10 cellular contexts compared by ENCODE assay signal in genomic region chr1:26121854-26122773, GRCh38. TPM values are rescaled to one million over a fixed set of nuclear protein-coding genes. Genes with fewer than 3 reads are reported as not detected.
DNase-seq lines count a peak whose midpoint lies in the region; ATAC-seq and TF ChIP-seq lines count a peak whose summit lies in the region.
"Had no signal": no experiment of that assay in that cellular context is flagged by ENCODE, and none has a peak within 500 bp of the region (broad histone marks: within the 10 kb centered on the region; RNA-seq: fewer than 3 reads in every experiment).

No MANE protein-coding gene starts in this region.

- H3K4me2 ChIP-seq in PC-9 = peak overlapping the region; percentile 74
- H3K4me2 ChIP-seq in smooth muscle cell = peak overlapping the region; percentile 9

- POLR2A ChIA-PET in PC-9 (lab: Charles Lee; ENCODE audit: unreplicated experiment) = interaction anchor here (0.5 to 0.6 kb wide), 2 partner anchors 56 to 229 kb away, joined by 3 to 4 read pairs; no protein-coding TSS in a partner anchor

- no peak for DNase-seq in activated CD8-positive, alpha-beta memory T cell treated with anti-CD3 and anti-CD28 coated beads, Interleukin-2, amount 10 ng/mL, durations not matched to agents 7 days and 5 days
- no peak for DNase-seq in activated CD8-positive, alpha-beta memory T cell treated with anti-CD3 and anti-CD28 coated beads, Interleukin-2, amount 50 U/mL, for 48 hours
- peak; percentile 28 to 81 for DNase-seq in PC-9
- DNase-seq in left ventricle myocardium inferior = no peak
- no peak for DNase-seq in smooth muscle cell (lab: John Stamatoyannopoulos, UW; ENCODE audit: unreplicated experiment)
- DNase-seq in vagina (ENCODE audit: extremely low spot score in 2 of 2) = no peak
- DNase-seq in T1000 (lab: John Stamatoyannopoulos, UW) = no peak
- DNase-seq: naive thymus-derived CD8-positive, alpha-beta T cell; NCI-H1105 had no signal

- no peaks in the 10 kb centered on the region for H3K9me3 ChIP-seq in PC-9 (ENCODE audit: insufficient read depth, low read depth)
- H3K9me3 ChIP-seq in left ventricle myocardium inferior (replicated peaks) = no peaks in the 10 kb centered on the region
- no peaks in the 10 kb centered on the region for H3K9me3 ChIP-seq in smooth muscle cell (replicated peaks; ENCODE audit: low read depth)
- no peaks in the 10 kb centered on the region for H3K9me3 ChIP-seq in vagina

- H3K4me1 ChIP-seq in PC-9 (replicated peaks; ENCODE audit: insufficient read depth) (peaks cover 57% of the 10 kb centered on the region), left ventricle myocardium inferior (peaks cover 68% of the 10 kb centered on the region), smooth muscle cell (ENCODE audit: low read depth) (no peaks in the 10 kb centered on the region), vagina (peaks cover 21% of the 10 kb centered on the region)

- TF ChIP-seq CTCF in PC-9 (conservative IDR thresholded peaks at IDR 0.05) = no peak
- no peak for TF ChIP-seq CTCF in left ventricle myocardium inferior (IDR thresholded peaks at IDR 0.05; ENCODE audit: borderline replicate concordance)
- TF ChIP-seq CTCF in smooth muscle cell (IDR thresholded peaks at IDR 0.05; ENCODE audit: borderline replicate concordance, insufficient read depth, poor library complexity, severe bottlenecking) = no peak
- no peak for TF ChIP-seq CTCF in vagina (IDR thresholded peaks at IDR 0.05)

- no peak for ATAC-seq in activated CD8-positive, alpha-beta memory T cell treated with anti-CD3 and anti-CD28 coated beads, Interleukin-2, amount 10 ng/mL, durations not matched to agents 7 days and 5 days
- no peak for ATAC-seq in GM18498 (IDR thresholded peaks at IDR 0.05; ENCODE audit: unreplicated experiment)
- ATAC-seq: naive thymus-derived CD8-positive, alpha-beta T cell had no signal

- H3K79me2 ChIP-seq in PC-9 (ENCODE audit: low read depth) (peaks cover 25% of the 10 kb centered on the region), smooth muscle cell (ENCODE audit: low read depth) (no peaks in the 10 kb centered on the region)

- H3K4me1 Mint-ChIP-seq in activated CD8-positive, alpha-beta memory T cell treated with anti-CD3 and anti-CD28 coated beads, Interleukin-2, amount 10 ng/mL, durations not matched to agents 7 days and 5 days = peaks cover 61% of the 10 kb centered on the region

- CTCF ChIA-PET in activated CD8-positive, alpha-beta memory T cell treated with anti-CD3 and anti-CD28 coated beads, Interleukin-2, amount 10 ng/mL, durations not matched to agents 7 days and 5 days (lab: Charles Lee) = interaction anchor here (1.1 to 7.6 kb wide), 11 partner anchors 11 to 295 kb away, joined by 3 to 66 read pairs (median 9); partner anchors contain the start of genes CEP85, PAFAH2, PDIK1L and ZNF593
- CTCF ChIA-PET in PC-9 (lab: Charles Lee) = no interaction called here

- H3K36me3 Mint-ChIP-seq in activated CD8-positive, alpha-beta memory T cell treated with anti-CD3 and anti-CD28 coated beads, Interleukin-2, amount 10 ng/mL, durations not matched to agents 7 days and 5 days = peaks cover 47% of the 10 kb centered on the region

- BruUV-seq in PC-9 (replicated peaks; lab: Mats Ljungman, UMichigan) = no TSS peak

- H3F3A ChIP-seq in PC-9 (ENCODE audit: insufficient read depth, low read depth) = peaks cover 48% of the 10 kb centered on the region
- peaks cover 16% of the 10 kb centered on the region for H3F3A ChIP-seq in smooth muscle cell (ENCODE audit: low read depth)

- H3K27ac ChIP-seq in PC-9 (peak overlapping the region; percentile 95), left ventricle myocardium inferior (replicated peaks) (peak overlapping the region; percentile 65), smooth muscle cell (ENCODE audit: low read depth) (peak overlapping the region; percentile 61), vagina (no peak overlapping the region)

- no peak overlapping the region for H3K4me3 Mint-ChIP-seq in activated CD8-positive, alpha-beta memory T cell treated with anti-CD3 and anti-CD28 coated beads, Interleukin-2, amount 10 ng/mL, durations not matched to agents 7 days and 5 days

- H4K20me1 ChIP-seq in PC-9 (ENCODE audit: insufficient read depth) = no peaks in the 10 kb centered on the region
- H4K20me1 ChIP-seq in smooth muscle cell (ENCODE audit: low read depth) = no peaks in the 10 kb centered on the region

- H3K4me3 ChIP-seq in PC-9 = no peak overlapping the region
- H3K4me3 ChIP-seq in left ventricle myocardium inferior = no peak overlapping the region
- no peak overlapping the region for H3K4me3 ChIP-seq in smooth muscle cell
- no peak overlapping the region for H3K4me3 ChIP-seq in vagina

- intact Hi-C loops in PC-9 (cut with micrococcal nuclease; ENCODE audit: unreplicated experiment) = no loop called here
- intact Hi-C loops in left ventricle myocardium inferior (cut with micrococcal nuclease) = no loop called here
- intact Hi-C loops in vagina (cut with DNase I) = no loop called here

- H3K27ac Mint-ChIP-seq in activated CD8-positive, alpha-beta memory T cell treated with anti-CD3 and anti-CD28 coated beads, Interleukin-2, amount 10 ng/mL, durations not matched to agents 7 days and 5 days = peak overlapping the region; percentile 67

- WGBS in smooth muscle cell (ENCODE audit: low lambda C conversion rate) = 31% methylated on average over 8 of the region's 8 CpGs

- H3K36me3 ChIP-seq in PC-9 (ENCODE audit: low read depth) (peaks cover 18% of the 10 kb centered on the region), left ventricle myocardium inferior (peaks cover 41% of the 10 kb centered on the region), smooth muscle cell (ENCODE audit: low read depth) (peaks cover 5% of the 10 kb centered on the region), vagina (peaks cover 0 to 20% of the 10 kb centered on the region in 2 donors)

- no peaks in the 10 kb centered on the region for H3K9me3 Mint-ChIP-seq in activated CD8-positive, alpha-beta memory T cell treated with anti-CD3 and anti-CD28 coated beads, Interleukin-2, amount 10 ng/mL, durations not matched to agents 7 days and 5 days (ENCODE audit: low read depth)
- H3K9me3 Mint-ChIP-seq: naive thymus-derived CD8-positive, alpha-beta T cell had no signal

- H3K27me3 ChIP-seq in PC-9 (ENCODE audit: insufficient read depth, low read depth) (no peaks in the 10 kb centered on the region), left ventricle myocardium inferior (ENCODE audit: low read depth) (no peaks in the 10 kb centered on the region), smooth muscle cell (ENCODE audit: low read depth) (no peaks in the 10 kb centered on the region), vagina (no peaks in the 10 kb centered on the region)

- no peaks in the 10 kb centered on the region for H3K9me2 ChIP-seq in PC-9 (ENCODE audit: insufficient read depth)

- no peaks in the 10 kb centered on the region for H3K27me3 Mint-ChIP-seq in activated CD8-positive, alpha-beta memory T cell treated with anti-CD3 and anti-CD28 coated beads, Interleukin-2, amount 10 ng/mL, durations not matched to agents 7 days and 5 days
- H3K27me3 Mint-ChIP-seq: naive thymus-derived CD8-positive, alpha-beta T cell had no signal

- TF ChIP-seq POLR2A in vagina (IDR thresholded peaks at IDR 0.05) = no peak

- H3K9ac ChIP-seq in smooth muscle cell (ENCODE audit: low read depth) = no peak overlapping the region

- H2AFZ ChIP-seq in PC-9 (no peak overlapping the region), smooth muscle cell (ENCODE audit: low read depth) (no peak overlapping the region)

RNA-seq across cellular contexts. Expression of gene PDIK1L, which starts 10.5 kb away (rescaled TPM):
- 10 to 100 TPM; 18.3 to 20.2 TPM for total RNA-seq in activated CD8-positive, alpha-beta memory T cell treated with anti-CD3 and anti-CD28 coated beads, Interleukin-2, amount 10 ng/mL, durations not matched to agents 7 days and 5 days
- total RNA-seq in PC-9 (2021) = 7.6 and 8.4 TPM in 2 replicates
- 4.2 TPM for total RNA-seq in left ventricle myocardium inferior
- 3.7 and 4.6 TPM in 2 replicates for total RNA-seq in smooth muscle cell
- 1.9 and 3.6 TPM in 2 replicates for polyA plus RNA-seq in smooth muscle cell
- total RNA-seq in vagina = 5.6 TPM

RNA-seq across cellular contexts. Expression of gene FAM110D, which starts 36.8 kb away (rescaled TPM):
- total RNA-seq in activated CD8-positive, alpha-beta memory T cell treated with anti-CD3 and anti-CD28 coated beads, Interleukin-2, amount 10 ng/mL, durations not matched to agents 7 days and 5 days = not detected
- total RNA-seq in PC-9 (2021) (0.23 TPM in 1 of 2 replicates, not detected in the other), left ventricle myocardium inferior (3.1 TPM), smooth muscle cell (not detected in 2 replicates), vagina (4.2 TPM)
- polyA plus RNA-seq in smooth muscle cell = 0.08 TPM in 1 of 2 replicates, not detected in the other
- total RNA-seq: naive thymus-derived CD8-positive, alpha-beta T cell had no signal
- polyA plus RNA-seq: naive thymus-derived CD8-positive, alpha-beta T cell had no signal

RNA-seq across cellular contexts. Expression of gene C1orf232, which starts 46.6 kb away (rescaled TPM):
- total RNA-seq in activated CD8-positive, alpha-beta memory T cell treated with anti-CD3 and anti-CD28 coated beads, Interleukin-2, amount 10 ng/mL, durations not matched to agents 7 days and 5 days = not detected
- total RNA-seq in PC-9 (2021) = not detected in 2 replicates
- total RNA-seq in left ventricle myocardium inferior = not detected
- not detected in 2 replicates for total RNA-seq in smooth muscle cell
- not detected in 2 replicates for polyA plus RNA-seq in smooth muscle cell
- total RNA-seq in vagina = not detected
- total RNA-seq: naive thymus-derived CD8-positive, alpha-beta T cell had no signal
- polyA plus RNA-seq: naive thymus-derived CD8-positive, alpha-beta T cell had no signal

RNA-seq across cellular contexts. Expression of gene ZNF593, which starts 47.6 kb away (rescaled TPM):
- total RNA-seq in activated CD8-positive, alpha-beta memory T cell treated with anti-CD3 and anti-CD28 coated beads, Interleukin-2, amount 10 ng/mL, durations not matched to agents 7 days and 5 days = 10 to 100 TPM; 40.1 to 48.1 TPM
- total RNA-seq in PC-9 (2021) (37.0 and 55.9 TPM in 2 replicates), left ventricle myocardium inferior (13.7 TPM), smooth muscle cell (9.2 and 38.4 TPM in 2 replicates), vagina (18.7 TPM)
- 52.4 and 67.7 TPM in 2 replicates for polyA plus RNA-seq in smooth muscle cell

RNA-seq across cellular contexts. Expression of gene ZNF593OS, which starts 49.5 kb away (rescaled TPM):
- not detected for total RNA-seq in activated CD8-positive, alpha-beta memory T cell treated with anti-CD3 and anti-CD28 coated beads, Interleukin-2, amount 10 ng/mL, durations not matched to agents 7 days and 5 days
- not detected in 2 replicates for total RNA-seq in PC-9 (2021)
- total RNA-seq in left ventricle myocardium inferior = not detected
- total RNA-seq in smooth muscle cell = not detected in 2 replicates
- 1.5 TPM in 1 of 2 replicates, not detected in the other for polyA plus RNA-seq in smooth muscle cell
- not detected for total RNA-seq in vagina
- total RNA-seq: naive thymus-derived CD8-positive, alpha-beta T cell had no signal

Comparison
In these comparisons a context has a peak if more than half of its experiments do, and no peak if none do; other contexts are left out.
1. DNase-seq: peak in PC-9 (2 of 2); none in activated CD8-positive, alpha-beta memory T cell treated with anti-CD3 and anti-CD28 coated beads, Interleukin-2, amount 10 ng/mL, durations not matched to agents 7 days and 5 days (single experiment), activated CD8-positive, alpha-beta memory T cell treated with anti-CD3 and anti-CD28 coated beads, Interleukin-2, amount 50 U/mL, for 48 hours (single experiment), left ventricle myocardium inferior (single experiment), smooth muscle cell (single experiment), vagina (0 of 2) and T1000 (single experiment).